20 cellular contexts compared by ENCODE assay signal in genomic region chr9:137505421-137506140, GRCh38.
"Had no signal": no experiment of that assay in that cellular context is flagged by ENCODE, and none has a peak within 500 bp of the region (broad histone marks: within the 10 kb centered on the region; RNA-seq: fewer than 3 reads in every experiment).

No MANE protein-coding gene starts in this region.

- H3K27ac ChIP-seq: coronary artery, hepatocyte, psoas muscle, right lobe of liver, thoracic aorta, transverse colon had no signal

- H3K4me1 ChIP-seq: psoas muscle, right lobe of liver, transverse colon had no signal

- H3K27me3 ChIP-seq: hepatocyte, right lobe of liver, transverse colon had no signal

- ATAC-seq: psoas muscle; stimulated activated naive B cell treated with anti-CD40 and anti-IgM and Interleukin-4, amounts not matched to agents 10 μg/mL and 1 μg/mL and 100 μg/mL, for 72 hours; stimulated activated naive CD8-positive, alpha-beta T cell treated with anti-CD3 and anti-CD28 coated beads, Interleukin-15, amount 100 ng/mL, for 72 hours had no signal

- FAIRE-seq: endothelial cell of umbilical vein, islet of Langerhans had no signal

- H3K36me3 ChIP-seq: right lobe of liver, thoracic aorta, transverse colon had no signal

- DNase-seq: effector CD4-positive, alpha-beta T cell; endodermal cell; erythroblast; foreskin melanocyte; kidney glomerular epithelial cell; mesendoderm; naive B cell; retina; right lobe of liver; stimulated activated CD4-positive, alpha-beta T cell treated with anti-CD3 and anti-CD28 coated beads, Interleukin-2, amount 100 ng/mL, for 24 hours; stimulated activated CD4-positive, alpha-beta T cell treated with anti-CD3 and anti-CD28 coated beads, Interleukin-4, amount 100 ng/mL, for 4 hours; stimulated activated naive B cell treated with anti-CD40 and anti-IgM and Interleukin-4, amounts not matched to agents 10 μg/mL and 1 μg/mL and 100 μg/mL, for 72 hours; stimulated activated naive CD8-positive, alpha-beta T cell treated with anti-CD3 and anti-CD28 coated beads, Interleukin-15, amount 100 ng/mL, for 72 hours; transverse colon had no signal

- H3K4me2 ChIP-seq: hepatocyte had no signal

- H3K9me3 ChIP-seq: psoas muscle, right lobe of liver, thoracic aorta, transverse colon had no signal

- H3K4me3 ChIP-seq: coronary artery, hepatocyte, psoas muscle, right lobe of liver, thoracic aorta, transverse colon had no signal
